In the genomic region with DNA sequence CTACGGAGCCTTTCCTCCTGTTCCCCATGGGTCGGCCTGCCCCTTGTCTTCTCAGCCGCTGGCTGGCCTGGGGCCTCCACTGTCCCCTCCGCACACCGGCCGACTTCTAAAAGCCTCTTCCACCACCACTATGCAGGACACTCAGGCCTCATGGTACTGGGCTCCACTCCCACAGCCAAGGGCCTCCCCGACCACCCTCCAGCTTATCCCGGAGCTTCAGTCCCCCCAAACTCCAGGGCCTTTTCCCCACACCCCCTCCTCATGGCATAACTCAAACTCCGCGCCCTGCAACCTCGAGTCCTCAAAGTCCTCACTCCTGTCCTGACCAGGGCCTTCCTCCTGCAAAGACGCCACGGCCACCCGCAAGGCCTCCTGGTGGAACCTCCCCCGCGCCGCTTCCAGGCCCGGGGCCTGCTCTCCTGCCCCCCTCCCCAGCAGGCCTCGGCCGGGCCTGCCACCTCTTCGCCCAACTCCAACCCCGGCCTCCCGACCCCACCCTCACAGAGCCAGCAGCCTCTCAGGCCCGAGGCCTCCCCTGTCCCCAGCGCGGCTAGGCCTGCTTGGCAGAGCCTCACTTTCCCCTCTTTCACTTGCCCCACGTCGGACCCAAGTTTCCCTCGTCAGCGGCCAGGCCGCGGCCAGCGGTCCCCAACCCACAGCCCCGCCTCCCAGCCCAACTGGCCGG, we compare ENCODE assay signal across 8 cellular contexts. TPM values are rescaled to one million over a fixed set of nuclear protein-coding genes. Genes with fewer than 3 reads are reported as not detected.
DNase-seq lines count a peak whose midpoint lies in the region; ATAC-seq, FAIRE-seq and TF ChIP-seq lines count a peak whose summit lies in the region.

No MANE protein-coding gene starts in this region.

- peaks cover 97% of the 10 kb centered on the region for H3K79me2 ChIP-seq in PC-3 (ENCODE audit: low read length)

- no peak for TF ChIP-seq RAD21 in A549 (conservative IDR thresholded peaks at IDR 0.05 in 1 of 2, IDR thresholded peaks at IDR 0.05 in 1 of 2)

- ATAC-seq in A549: peak; percentile 10 to 11; a peak in 5 of 6 replicates
- peak; percentile 2 for ATAC-seq in GM19035 (IDR thresholded peaks at IDR 0.05; ENCODE audit: unreplicated experiment)
- ATAC-seq in PC-3: peak; percentile 13

- peak overlapping the region; percentile 84 for H3K4me3 ChIP-seq in A549
- H3K4me3 ChIP-seq in PC-3 (ENCODE audit: low read length): peak overlapping the region; percentile 99
- peak overlapping the region; percentile 68 to 97 (median 86) for H3K4me3 ChIP-seq in breast epithelium
- peak overlapping the region; percentile 36 to 88 for H3K4me3 ChIP-seq in kidney (ENCODE audit: low read length in 2 of 2)

- DNase-seq in A549 (ENCODE audit: low read depth in 1 of 2, low spot score in 1 of 2) (peak in 1 of 2 experiments; percentile 44), PC-3 (peak; percentile 42), breast epithelium (ENCODE audit: low spot score in 2 of 2) (no peak), kidney (peak; percentile 88), GOT3 (lab: John Stamatoyannopoulos, UW) (no peak), DMS53 (lab: John Stamatoyannopoulos, UW) (no peak)
- peak; percentile 43 for DNase-seq in stimulated activated CD4-positive, alpha-beta T cell treated with anti-CD3 and anti-CD28 coated beads, Interleukin-1b, Interleukin-23, amount 100 ng/mL, for 48 hours

- TF ChIP-seq POLR2A in A549 (IDR thresholded peaks at IDR 0.05; ENCODE audit: low read length): no peak
- TF ChIP-seq POLR2A in breast epithelium (IDR thresholded peaks at IDR 0.05): no peak

- intact Hi-C loops in PC-3 (cut with micrococcal nuclease): loop anchor here (10.0 kb wide), 1 partner anchor 57 kb away; a partner anchor contains a TSS
- intact Hi-C loops in breast epithelium (cut with DNase I; ENCODE audit: low total_unique reads): no loop called here
- intact Hi-C loops in kidney (cut with DNase I): no loop called here

- POLR2A ChIA-PET in A549 (lab: Yijun Ruan, JAX): no interaction called here
- POLR2A ChIA-PET in PC-3 (lab: Charles Lee; ENCODE audit: unreplicated experiment): no interaction called here

- H3K9me3 ChIP-seq in A549 (no peaks in the 10 kb centered on the region), PC-3 (ENCODE audit: low read length) (no peaks in the 10 kb centered on the region), breast epithelium (no peaks in the 10 kb centered on the region), kidney (ENCODE audit: control insufficient read depth in 1 of 2, low read length in 2 of 2) (no peaks in the 10 kb centered on the region)

- peak overlapping the region; percentile 99 for H3K9ac ChIP-seq in PC-3 (ENCODE audit: low read length)
- H3K9ac ChIP-seq in kidney (ENCODE audit: low read length in 2 of 2): peak overlapping the region; percentile 90 to 97

- H3K4me1 ChIP-seq in A549 (peaks cover 20% of the 10 kb centered on the region; the same call in 2 of the 3 replicates), PC-3 (ENCODE audit: insufficient read depth, low read length) (peaks cover 14% of the 10 kb centered on the region), breast epithelium (peaks cover 8 to 16% of the 10 kb centered on the region in 2 donors), kidney (ENCODE audit: control insufficient read depth in 1 of 2, insufficient read depth in 1 of 2, low read depth in 1 of 2, low read length in 2 of 2) (peaks cover 9 to 17% of the 10 kb centered on the region in 2 donors)

- 70% methylated on average over 10 of the region's 35 CpGs for WGBS in A549 (ENCODE audit: missing lambda C conversion rate)

- TF ChIP-seq CTCF in A549 (IDR thresholded peaks at IDR 0.05): no peak
- TF ChIP-seq CTCF in PC-3 (conservative IDR thresholded peaks at IDR 0.05; ENCODE audit: low read depth, low read length): no peak
- TF ChIP-seq CTCF in breast epithelium (IDR thresholded peaks at IDR 0.05): no peak
- TF ChIP-seq CTCF in kidney (IDR thresholded peaks at IDR 0.05; ENCODE audit: borderline replicate concordance, extremely low read depth, insufficient read depth): no peak

- peaks cover 16% of the 10 kb centered on the region for H3K36me3 ChIP-seq in PC-3 (ENCODE audit: low read depth, low read length)
- no peaks in the 10 kb centered on the region for H3K36me3 ChIP-seq in breast epithelium
- peaks cover 12 to 14% of the 10 kb centered on the region in 2 donors for H3K36me3 ChIP-seq in kidney (ENCODE audit: control insufficient read depth in 1 of 2, insufficient read depth in 2 of 2, low read length in 2 of 2)

- peaks cover 27% of the 10 kb centered on the region for H4K20me1 ChIP-seq in PC-3 (ENCODE audit: low read length)

- TF ChIP-seq EP300 in A549 (IDR thresholded peaks at IDR 0.05): no peak

- no TSS peak for BruUV-seq in PC-3 (replicated peaks; lab: Mats Ljungman, UMichigan)

- peak overlapping the region; percentile 65 for H2AFZ ChIP-seq in PC-3 (ENCODE audit: low read length)

- H3K9me2 ChIP-seq in PC-3 (replicated peaks; ENCODE audit: low read length): no peaks in the 10 kb centered on the region

- FAIRE-seq in A549 (lab: Jason Lieb, UNC) (no peak), kidney (lab: Jason Lieb, UNC) (no peak)

- no peaks in the 10 kb centered on the region for H3F3A ChIP-seq in PC-3 (ENCODE audit: low read length, unreplicated experiment)

- H3K4me2 ChIP-seq in A549 (peak overlapping the region; percentile 90), PC-3 (ENCODE audit: low read length) (peak overlapping the region; percentile 86)

- CTCF ChIA-PET in A549 (lab: Yijun Ruan, JAX) (no interaction called here), PC-3 (lab: Charles Lee) (no interaction called here)

- H3K27ac ChIP-seq in A549 (peak overlapping the region; percentile 98 to 99), PC-3 (ENCODE audit: low read length) (peak overlapping the region; percentile 76), breast epithelium (peak overlapping the region; percentile 96 to 98), kidney (ENCODE audit: low read depth in 2 of 2, low read length in 2 of 2) (peak overlapping the region; percentile 96 to 98)

- H3K27me3 ChIP-seq in PC-3 (ENCODE audit: low read length) (no peaks in the 10 kb centered on the region), breast epithelium (no peaks in the 10 kb centered on the region)

TF ChIP-seq in A549, 52 proteins besides CTCF, POLR2A, EP300 and RAD21:
- TF ChIP-seq TFCP2L1 (CRISPR knock-in tag; IDR thresholded peaks at IDR 0.05): 0 out of 2 replicates have a peak, but pooled peaks have one; percentile 38
- no peak for TF ChIP-seq NPAS2 (CRISPR knock-in tag; IDR thresholded peaks at IDR 0.05; ENCODE audit: borderline replicate concordance)
- TF ChIP-seq MAZ (IDR thresholded peaks at IDR 0.05; ENCODE audit: borderline replicate concordance, low read depth, low read length): no peak
- no peak for TF ChIP-seq HOXB5 (CRISPR knock-in tag; IDR thresholded peaks at IDR 0.05)
- TF ChIP-seq ZFP36 (IDR thresholded peaks at IDR 0.05; ENCODE audit: borderline replicate concordance, partially characterized antibody): no peak
- TF ChIP-seq, protein P1, sequence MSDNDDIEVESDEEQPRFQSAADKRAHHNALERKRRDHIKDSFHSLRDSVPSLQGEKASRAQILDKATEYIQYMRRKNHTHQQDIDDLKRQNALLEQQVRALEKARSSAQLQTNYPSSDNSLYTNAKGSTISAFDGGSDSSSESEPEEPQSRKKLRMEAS (IDR thresholded peaks at IDR 0.05): 0 out of 2 replicates have a peak, but pooled peaks have one; percentile 3
- 0 out of 2 replicates have a peak, but pooled peaks have one; percentile 23 for TF ChIP-seq PHF8 (IDR thresholded peaks at IDR 0.05; ENCODE audit: borderline replicate concordance, low read depth)

RNA-seq across cellular contexts. Expression of a gene that starts 1.9 kb away (rescaled TPM):
- polyA plus RNA-seq in A549 (2011; rRNA removed): 28.6 and 32.5 TPM in 2 replicates
- 27.0 and 41.8 TPM in 2 replicates for polyA plus RNA-seq in A549 (2012; cell fraction: cytosol; rRNA removed)
- 57.0 and 61.6 TPM in 2 replicates for polyA plus RNA-seq in A549 (2012; cell fraction: nucleus; rRNA removed)
- 30.1 to 34.1 TPM (median 33.4 TPM) in 3 replicates for polyA plus RNA-seq in A549 (2017; fragmentation: RNase III; extraction: RNeasy Plus Mini Kit Qiagen cat#74134 plus additional on column Dnase treatment)
- polyA minus RNA-seq in A549 (2011; rRNA and poly(A)+ RNA removed): 46.0 and 47.6 TPM in 2 replicates
- 52.7 TPM in 2 replicates for total RNA-seq in PC-3 (2014; rRNA removed)
- 10 to 100 TPM; 60.0 to 85.5 (median 69.2) TPM for total RNA-seq in breast epithelium
- total RNA-seq in kidney: 59.6 TPM
- 37.4 TPM for polyA plus RNA-seq in kidney (ENCODE audit: insufficient read depth, low read depth, low replicate concordance)

RNA-seq across cellular contexts. Expression of a gene that starts 1.9 kb away (rescaled TPM):
- polyA plus RNA-seq in A549 (2011; rRNA removed) (514 and 762 TPM in 2 replicates), A549 (2017; fragmentation: RNase III; extraction: RNeasy Plus Mini Kit Qiagen cat#74134 plus additional on column Dnase treatment) (766 to 800 TPM (median 793 TPM) in 3 replicates), kidney (ENCODE audit: insufficient read depth, low read depth, low replicate concordance) (850 TPM)
- 364 and 521 TPM in 2 replicates for polyA plus RNA-seq in A549 (2012; cell fraction: cytosol; rRNA removed)
- polyA plus RNA-seq in A549 (2012; cell fraction: nucleus; rRNA removed): 85.1 and 267 TPM in 2 replicates
- 42.5 and 56.1 TPM in 2 replicates for polyA minus RNA-seq in A549 (2011; rRNA and poly(A)+ RNA removed)
- total RNA-seq in PC-3 (2014; rRNA removed) (642 and 885 TPM in 2 replicates), breast epithelium (100 to 1,000 TPM; 300 to 334 (median 301) TPM), kidney (188 TPM)

RNA-seq across cellular contexts. Expression of a gene that starts 39.1 kb away (rescaled TPM):
- polyA plus RNA-seq in A549 (2011; rRNA removed): 23.3 and 30.2 TPM in 2 replicates
- polyA plus RNA-seq in A549 (2012; cell fraction: cytosol; rRNA removed): 13.6 and 16.2 TPM in 2 replicates
- 16.8 and 17.6 TPM in 2 replicates for polyA plus RNA-seq in A549 (2012; cell fraction: nucleus; rRNA removed)
- 11.7 to 13.2 TPM (median 12.0 TPM) in 3 replicates for polyA plus RNA-seq in A549 (2017; fragmentation: RNase III; extraction: RNeasy Plus Mini Kit Qiagen cat#74134 plus additional on column Dnase treatment)
- 52.7 and 57.1 TPM in 2 replicates for polyA minus RNA-seq in A549 (2011; rRNA and poly(A)+ RNA removed)
- 14.2 and 16.8 TPM in 2 replicates for total RNA-seq in PC-3 (2014; rRNA removed)
- 10 to 100 TPM; 17.1 to 26.8 (median 22.9) TPM for total RNA-seq in breast epithelium
- total RNA-seq in kidney: 32.2 TPM
- polyA plus RNA-seq in kidney (ENCODE audit: insufficient read depth, low read depth, low replicate concordance): 12.4 TPM

RNA-seq across cellular contexts. Expression of a gene that starts 54.0 kb away (rescaled TPM):
- polyA plus RNA-seq in A549 (2011; rRNA removed) (10.0 and 10.9 TPM in 2 replicates), A549 (2017; fragmentation: RNase III; extraction: RNeasy Plus Mini Kit Qiagen cat#74134 plus additional on column Dnase treatment) (12.7 to 14.0 TPM (median 14.0 TPM) in 3 replicates), kidney (ENCODE audit: insufficient read depth, low read depth, low replicate concordance) (1.2 TPM)
- polyA plus RNA-seq in A549 (2012; cell fraction: cytosol; rRNA removed): 19.7 TPM in 2 replicates
- 58.5 and 65.2 TPM in 2 replicates for polyA plus RNA-seq in A549 (2012; cell fraction: nucleus; rRNA removed)
- polyA minus RNA-seq in A549 (2011; rRNA and poly(A)+ RNA removed): 11.4 and 15.0 TPM in 2 replicates
- total RNA-seq in PC-3 (2014; rRNA removed) (26.0 and 29.4 TPM in 2 replicates), breast epithelium (1 to 10 TPM in 2 of 3 donors, not detected in 1; 1.8 to 4.9 TPM), kidney (1.7 TPM)

Comparison
In these comparisons a context has a peak if more than half of its experiments do, and no peak if none do; other contexts are left out.
1. DNase-seq: peak in PC-3 (single experiment), kidney (single experiment) and stimulated activated CD4-positive, alpha-beta T cell treated with anti-CD3 and anti-CD28 coated beads, Interleukin-1b, Interleukin-23, amount 100 ng/mL, for 48 hours (single experiment); none in breast epithelium (0 of 2), GOT3 (single experiment) and DMS53 (single experiment).
2. Peak in every context shown above with its lines, with median percentiles within 50 percentile points of each other: ATAC-seq, H3K27ac ChIP-seq and H3K4me3 ChIP-seq.